ENCODE assay signal across 14 cellular contexts in genomic region chr3:8220291-8220690, GRCh38.
"Had no signal": no experiment of that assay in that cellular context is flagged by ENCODE, and none has a peak within 500 bp of the region (broad histone marks: within the 10 kb centered on the region; RNA-seq: fewer than 3 reads in every experiment).

No MANE protein-coding gene starts in this region.

- DNase-seq: activated CD4-positive, alpha-beta T cell treated with anti-CD3 and anti-CD28 coated beads, Interleukin-2, amount 50 U/mL, for 4 hours; activated CD8-positive, alpha-beta memory T cell treated with anti-CD3 and anti-CD28 coated beads, Interleukin-2, amount 50 U/mL, for 48 hours; activated naive CD4-positive, alpha-beta T cell treated with Interleukin-2 at 50 U/mL for 16 hours; activated naive CD8-positive, alpha-beta T cell treated with anti-CD3 and anti-CD28 coated beads for 36 hours; activated T-cell treated with anti-CD3 and anti-CD28 coated beads, Interleukin-2, amount 50 U/mL, for 4 hours; heart left ventricle; left lung; naive thymus-derived CD4-positive, alpha-beta T cell; occipital lobe; stimulated activated CD4-positive, alpha-beta T cell treated with anti-CD3 and anti-CD28 coated beads, Interleukin-2, amount 100 ng/mL, for 48 hours; stimulated activated naive CD4-positive, alpha-beta T cell; T-helper 9 cell; upper lobe of left lung had no signal

- H3K4me3 ChIP-seq: heart left ventricle, left lung, lung, upper lobe of left lung had no signal

- H3K27ac ChIP-seq: heart left ventricle, left lung, upper lobe of left lung had no signal

- H3K27me3 ChIP-seq: heart left ventricle, left lung, upper lobe of left lung had no signal

- H3K4me1 ChIP-seq: left lung, upper lobe of left lung had no signal

- H3K36me3 ChIP-seq: heart left ventricle, left lung, upper lobe of left lung had no signal

- H3K9me3 ChIP-seq: heart left ventricle, left lung, upper lobe of left lung had no signal
